16 cellular contexts compared by ENCODE assay signal in the genomic region with DNA sequence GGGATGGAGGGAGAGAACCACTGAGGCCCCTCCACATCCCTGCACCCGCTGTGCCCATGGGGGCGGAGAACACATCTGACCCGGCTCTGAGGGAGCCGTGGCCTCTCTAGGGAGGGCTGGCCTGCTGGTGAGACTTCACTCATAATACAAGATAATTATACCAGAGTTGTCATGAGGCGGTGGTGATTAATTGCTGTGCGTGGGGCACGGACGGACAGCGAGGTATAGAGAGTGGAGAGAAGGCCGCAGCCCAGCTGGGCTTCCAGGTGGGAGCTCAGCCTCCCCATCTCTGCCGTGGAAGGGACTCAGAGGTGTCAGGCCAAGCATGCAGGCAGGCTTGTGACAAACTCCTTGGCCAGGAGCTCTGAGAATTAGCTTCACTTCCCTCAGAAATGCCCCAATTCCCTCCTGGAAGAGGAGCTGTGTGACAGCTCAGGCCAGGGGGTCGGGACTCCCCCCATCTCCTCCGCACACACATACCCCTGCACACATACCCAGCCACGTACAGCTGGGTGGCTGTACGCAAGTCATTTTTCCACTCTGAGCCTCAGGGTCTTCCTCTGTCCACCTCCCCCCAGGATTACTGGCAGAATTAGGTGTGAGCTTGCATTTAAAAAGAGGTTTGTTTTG. TPM values are rescaled to one million over a fixed set of nuclear protein-coding genes. Genes with fewer than 3 reads are reported as not detected.
A peak's percentile ranks its signal among the peaks of the same experiment; 100 is the strongest.
DNase-seq lines count a peak whose midpoint lies in the region; ATAC-seq and TF ChIP-seq lines count a peak whose summit lies in the region.
"Had no signal": no experiment of that assay in that cellular context is flagged by ENCODE, and none has a peak within 500 bp of the region (broad histone marks: within the 10 kb centered on the region; RNA-seq: fewer than 3 reads in every experiment).

No MANE protein-coding gene starts in this region.

- H3K4me3 ChIP-seq in spleen (no peak overlapping the region), prostate gland (no peak overlapping the region)
- H3K4me3 ChIP-seq: left ventricle myocardium inferior, PC-9, tibial artery had no signal

- no peaks in the 10 kb centered on the region for H3K9me3 Mint-ChIP-seq in activated T-cell treated with anti-CD3 and anti-CD28 coated beads, Interleukin-2, amount 50 U/mL, for 4 hours
- no peaks in the 10 kb centered on the region for H3K9me3 Mint-ChIP-seq in activated T-cell treated with anti-CD3 and anti-CD28 coated beads, Interleukin-2, amount 50 U/mL, for 24 hours
- peaks cover 17% of the 10 kb centered on the region for H3K9me3 Mint-ChIP-seq in glutamatergic neuron (ENCODE audit: unreplicated experiment)

- H3K36me3 ChIP-seq in spleen (no peaks in the 10 kb centered on the region), prostate gland (no peaks in the 10 kb centered on the region)
- H3K36me3 ChIP-seq: left ventricle myocardium inferior, tibial artery had no signal

- H3K27me3 Mint-ChIP-seq in activated T-cell treated with anti-CD3 and anti-CD28 coated beads, Interleukin-2, amount 50 U/mL, for 4 hours (ENCODE audit: low read depth) = peaks cover 62% of the 10 kb centered on the region
- H3K27me3 Mint-ChIP-seq in activated T-cell treated with anti-CD3 and anti-CD28 coated beads, Interleukin-2, amount 50 U/mL, for 24 hours = peaks cover 60% of the 10 kb centered on the region
- peaks cover 16% of the 10 kb centered on the region for H3K27me3 Mint-ChIP-seq in glutamatergic neuron (ENCODE audit: unreplicated experiment)

- no peak for TF ChIP-seq CTCF in glutamatergic neuron (IDR thresholded peaks at IDR 0.05; ENCODE audit: partially characterized antibody, unreplicated experiment)
- TF ChIP-seq CTCF in spleen (IDR thresholded peaks at IDR 0.05 in 8 of 11, conservative IDR thresholded peaks at IDR 0.05 in 3 of 11) = no peak
- no peak for TF ChIP-seq CTCF in prostate gland (IDR thresholded peaks at IDR 0.05)

- H3K4me3 Mint-ChIP-seq in activated T-cell treated with anti-CD3 and anti-CD28 coated beads, Interleukin-2, amount 50 U/mL, for 4 hours = peak overlapping the region; percentile 45
- H3K4me3 Mint-ChIP-seq in activated T-cell treated with anti-CD3 and anti-CD28 coated beads, Interleukin-2, amount 50 U/mL, for 24 hours = no peak overlapping the region
- peak overlapping the region; percentile 61 for H3K4me3 Mint-ChIP-seq in glutamatergic neuron (ENCODE audit: unreplicated experiment)

- H3K27ac ChIP-seq in spleen (peak overlapping the region in 1 of 8 donors; percentile 11), prostate gland (no peak overlapping the region)
- H3K27ac ChIP-seq: left ventricle myocardium inferior, PC-9, tibial artery had no signal

- H3K9me3 ChIP-seq in spleen = no peaks in the 10 kb centered on the region
- no peaks in the 10 kb centered on the region for H3K9me3 ChIP-seq in prostate gland
- H3K9me3 ChIP-seq: left ventricle myocardium inferior, tibial artery had no signal

- H3K4me1 Mint-ChIP-seq in activated T-cell treated with anti-CD3 and anti-CD28 coated beads, Interleukin-2, amount 50 U/mL, for 4 hours (ENCODE audit: low read depth) = peaks cover 4% of the 10 kb centered on the region
- H3K4me1 Mint-ChIP-seq in activated T-cell treated with anti-CD3 and anti-CD28 coated beads, Interleukin-2, amount 50 U/mL, for 24 hours (ENCODE audit: low read depth) = peaks cover 9% of the 10 kb centered on the region
- peaks cover 6% of the 10 kb centered on the region for H3K4me1 Mint-ChIP-seq in glutamatergic neuron (ENCODE audit: low read depth, unreplicated experiment)

- no peak for ATAC-seq in activated T-cell treated with anti-CD3 and anti-CD28 coated beads, Interleukin-2, amount 50 U/mL, for 4 hours
- no peak for ATAC-seq in HG02759 (IDR thresholded peaks at IDR 0.05; ENCODE audit: unreplicated experiment)

- intact Hi-C loops in spleen (cut with DNase I; ENCODE audit: low total_unique reads) (loop anchor here (5.0 kb wide), 1 partner anchor 72 kb away; no protein-coding TSS in a partner anchor), prostate gland (cut with DNase I) (loop anchor here (2.0 to 5.0 kb wide), 4 partner anchors 72 to 422 kb away; no protein-coding TSS in a partner anchor)

- H3K4me1 ChIP-seq in spleen (peaks cover 6 to 37% (median 21%) of the 10 kb centered on the region in 6 donors), prostate gland (replicated peaks) (no peaks in the 10 kb centered on the region)

- H3K36me3 Mint-ChIP-seq in activated T-cell treated with anti-CD3 and anti-CD28 coated beads, Interleukin-2, amount 50 U/mL, for 4 hours (ENCODE audit: insufficient read depth) = no peaks in the 10 kb centered on the region
- H3K36me3 Mint-ChIP-seq in activated T-cell treated with anti-CD3 and anti-CD28 coated beads, Interleukin-2, amount 50 U/mL, for 24 hours (ENCODE audit: low read depth) = no peaks in the 10 kb centered on the region
- H3K36me3 Mint-ChIP-seq in glutamatergic neuron (ENCODE audit: unreplicated experiment) = peaks cover 14% of the 10 kb centered on the region

- H3K27me3 ChIP-seq in spleen (replicated peaks in 1 of 7) = peaks cover 0 to 63% (median 23%) of the 10 kb centered on the region in 7 donors
- H3K27me3 ChIP-seq in prostate gland (replicated peaks; ENCODE audit: insufficient read depth) = no peaks in the 10 kb centered on the region

- DNase-seq in activated T-cell treated with anti-CD3 and anti-CD28 coated beads, Interleukin-2, amount 50 U/mL, for 4 hours = no peak
- DNase-seq in activated T-cell treated with anti-CD3 and anti-CD28 coated beads, Interleukin-2, amount 50 U/mL, for 24 hours = no peak
- DNase-seq in NCI-H69 (lab: John Stamatoyannopoulos, UW) = peak; percentile 66
- DNase-seq in glutamatergic neuron = no peak
- peak; percentile 19 for DNase-seq in spleen
- no peak for DNase-seq in prostate gland (ENCODE audit: low spot score)
- no peak for DNase-seq in stimulated activated CD4-positive, alpha-beta T cell treated with anti-CD3 and anti-CD28 coated beads, Interleukin-15, amount 100 ng/mL, for 24 hours
- DNase-seq: DMS 273 treated with DMSO at 0.1 percent for 48 hours, left ventricle myocardium inferior, NCI-H1694, NCI-H510A, PC-9 had no signal

- no peak overlapping the region for H3K27ac Mint-ChIP-seq in activated T-cell treated with anti-CD3 and anti-CD28 coated beads, Interleukin-2, amount 50 U/mL, for 24 hours
- no peak overlapping the region for H3K27ac Mint-ChIP-seq in glutamatergic neuron (ENCODE audit: unreplicated experiment)

- 86 to 94% (median 91%) methylated on average over 15 of the region's 15 CpGs for WGBS in spleen, 5 donors
- WGBS in prostate gland = 91% methylated on average over 15 of the region's 15 CpGs

- TF ChIP-seq POLR2A in spleen (IDR thresholded peaks at IDR 0.05) (no peak), prostate gland (IDR thresholded peaks at IDR 0.05) (no peak)

RNA-seq across cellular contexts. Expression of a gene that starts 6.0 kb away (rescaled TPM):
- 10 to 100 TPM in 2 of 3 donors, 1 to 10 TPM in 1; 2.3 to 13.7 (median 12.2) TPM for total RNA-seq in activated T-cell treated with anti-CD3 and anti-CD28 coated beads, Interleukin-2, amount 50 U/mL, for 4 hours
- total RNA-seq in glutamatergic neuron (ENCODE audit: unreplicated experiment) = 3.6 TPM
- 10 to 100 TPM; 14.4 to 28.6 (median 19.3) TPM for total RNA-seq in spleen
- 10 to 100 TPM in 1 of 3 donors, 1 to 10 TPM in 2; 2.2 to 11.9 (median 3.4) TPM for polyA plus RNA-seq in spleen
- 100 to 1,000 TPM; 181 to 275 TPM for total RNA-seq in prostate gland
- polyA plus RNA-seq: neural cell had no signal

RNA-seq across cellular contexts. Expression of a gene that starts 32.3 kb away (rescaled TPM):
- total RNA-seq in activated T-cell treated with anti-CD3 and anti-CD28 coated beads, Interleukin-2, amount 50 U/mL, for 4 hours = not detected
- total RNA-seq in glutamatergic neuron (ENCODE audit: unreplicated experiment) (not detected), spleen (not detected), prostate gland (1 to 10 TPM in 1 of 2 donors, not detected in 1; 3.2 TPM)
- not detected for polyA plus RNA-seq in spleen
- total RNA-seq: left ventricle myocardium inferior, LHCN-M2, PC-9 had no signal
- polyA plus RNA-seq: neural cell had no signal

Comparison
In these comparisons a context has a peak if more than half of its experiments do, and no peak if none do; other contexts are left out.
1. DNase-seq: peak in NCI-H69 (single experiment) and spleen (single experiment); none in activated T-cell treated with anti-CD3 and anti-CD28 coated beads, Interleukin-2, amount 50 U/mL, for 4 hours (single experiment), activated T-cell treated with anti-CD3 and anti-CD28 coated beads, Interleukin-2, amount 50 U/mL, for 24 hours (single experiment), glutamatergic neuron (single experiment), prostate gland (single experiment) and stimulated activated CD4-positive, alpha-beta T cell treated with anti-CD3 and anti-CD28 coated beads, Interleukin-15, amount 100 ng/mL, for 24 hours (single experiment).
2. RNA of a gene that starts 6.0 kb away (total RNA-seq): 181 to 275 TPM in prostate gland; 14.4 to 28.6 TPM in spleen, 2.3 to 13.7 TPM in activated T-cell treated with anti-CD3 and anti-CD28 coated beads, Interleukin-2, amount 50 U/mL, for 4 hours and 3.6 TPM in glutamatergic neuron (single experiment); every median in the first group is over 4 times any median in the second.